Comparison of ENCODE assay signal across 1 cellular context in the genomic region with DNA sequence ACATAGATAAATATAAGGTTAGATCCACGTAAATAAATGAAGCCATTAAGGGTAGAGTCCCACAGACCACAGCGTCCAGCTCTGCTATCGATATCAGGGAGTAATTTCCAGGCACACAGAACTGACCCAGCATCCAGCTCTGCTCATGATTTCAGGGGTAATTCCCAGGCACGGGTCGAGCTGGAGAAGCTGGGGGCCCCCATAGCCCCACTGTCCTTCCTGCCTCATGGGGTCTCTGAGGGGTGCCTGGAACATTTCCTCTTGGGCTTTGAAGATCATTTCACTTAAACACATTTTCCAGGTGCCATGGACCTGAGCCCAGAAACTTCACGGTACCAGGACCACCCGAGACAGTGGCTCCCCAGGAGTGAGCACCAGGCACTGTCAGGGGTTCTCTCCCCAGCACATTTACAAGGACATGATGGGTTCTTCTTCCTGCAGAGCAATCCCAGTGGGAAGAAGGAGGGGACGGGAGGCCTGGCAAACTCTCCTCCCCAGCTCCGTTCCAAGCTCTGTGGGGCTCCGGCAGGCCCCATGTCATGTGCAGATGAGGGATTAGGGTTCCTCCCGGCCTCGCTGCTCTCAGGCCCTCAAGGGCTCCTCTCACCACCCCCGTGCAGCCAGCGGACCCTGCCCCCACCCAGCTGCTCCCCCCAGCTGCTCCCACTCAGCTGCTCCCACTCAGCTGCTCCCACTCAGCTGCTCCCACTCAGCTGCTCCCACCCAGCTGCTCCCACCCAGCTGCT. TPM values are rescaled to one million over a fixed set of nuclear protein-coding genes. Genes with fewer than 3 reads are reported as not detected.
"Had no signal": no experiment of that assay in that cellular context is flagged by ENCODE, and none has a peak within 500 bp of the region (broad histone marks: within the 10 kb centered on the region; RNA-seq: fewer than 3 reads in every experiment).

No MANE protein-coding gene starts in this region.

RNA-seq across cellular contexts. Expression of a gene that starts 23.4 kb away (rescaled TPM):
- total RNA-seq: ascending aorta had no signal
